ENCODE assay signal across 10 cellular contexts in the genomic region with DNA sequence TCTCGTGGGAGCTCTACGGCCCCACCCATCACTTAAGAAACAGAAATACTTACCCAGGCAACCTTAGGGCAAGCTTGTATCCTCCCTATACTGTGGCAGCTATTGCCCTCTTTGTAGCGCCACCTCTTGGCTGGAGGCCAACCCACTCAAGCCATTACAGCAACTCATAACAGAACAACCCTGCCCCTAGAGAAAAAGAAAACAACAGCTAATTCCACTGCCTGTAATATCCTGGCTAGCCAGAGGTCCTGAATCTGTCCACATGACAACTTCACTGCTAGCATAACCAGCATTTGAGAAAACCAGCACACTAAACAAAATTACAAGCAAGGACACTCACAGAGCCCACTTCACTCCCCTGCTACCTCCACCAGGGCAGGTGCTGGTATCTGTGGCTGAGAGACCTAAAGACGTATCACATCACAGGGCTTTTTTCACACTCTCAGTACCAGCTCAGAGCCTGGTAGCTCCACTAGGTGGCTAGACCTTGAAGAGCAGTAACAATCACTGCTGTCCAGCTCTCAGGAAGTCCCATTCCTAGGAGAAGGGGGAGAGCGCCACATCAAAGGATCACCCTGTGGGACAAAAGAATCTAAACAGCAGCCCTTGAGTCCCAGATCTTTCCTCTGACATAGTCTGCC. TPM values are rescaled to one million over a fixed set of nuclear protein-coding genes. Genes with fewer than 3 reads are reported as not detected.
DNase-seq lines count a peak whose midpoint lies in the region; ATAC-seq, FAIRE-seq and TF ChIP-seq lines count a peak whose summit lies in the region.
"Had no signal": no experiment of that assay in that cellular context is flagged by ENCODE, and none has a peak within 500 bp of the region (broad histone marks: within the 10 kb centered on the region; RNA-seq: fewer than 3 reads in every experiment).

No MANE protein-coding gene starts in this region.

- H3K4me3 ChIP-seq in Peyer's patch (no peak overlapping the region), left ventricle myocardium inferior (no peak overlapping the region), aorta (ENCODE audit: low read length in 2 of 2) (no peak overlapping the region)

- no peaks in the 10 kb centered on the region for H3K9me3 ChIP-seq in Peyer's patch
- H3K9me3 ChIP-seq in left ventricle myocardium inferior (replicated peaks): peaks cover 35% of the 10 kb centered on the region
- no peaks in the 10 kb centered on the region for H3K9me3 ChIP-seq in aorta (ENCODE audit: control insufficient read depth, low read length)

- peak; percentile 25 for DNase-seq in ACHN
- peak in 2 of 3 donors; percentile 73 to 76 for DNase-seq in Peyer's patch
- DNase-seq in left ventricle myocardium inferior: no peak
- no peak for DNase-seq in hepatic stellate cell (ENCODE audit: low spot score)
- DNase-seq in aorta: no peak
- no peak for DNase-seq in mesothelial cell of epicardium (ENCODE audit: low spot score in 2 of 2, unreplicated experiment in 2 of 2)
- DNase-seq in GM12892 (ENCODE audit: insufficient read length): no peak
- DNase-seq: NCI-H2171 treated with DMSO at 0.1 percent for 48 hours had no signal

- peak overlapping the region in 1 of 4 donors; percentile 57 for H3K27ac ChIP-seq in Peyer's patch
- H3K27ac ChIP-seq in left ventricle myocardium inferior (replicated peaks): peak overlapping the region; percentile 22
- no peak overlapping the region for H3K27ac ChIP-seq in aorta (ENCODE audit: low read depth in 1 of 2, low read length in 2 of 2)

- no peak overlapping the region for H3K4me3 Mint-ChIP-seq in mesothelial cell of epicardium

- H3K27me3 ChIP-seq in Peyer's patch (no peaks in the 10 kb centered on the region), left ventricle myocardium inferior (ENCODE audit: low read depth) (peaks cover 8% of the 10 kb centered on the region), aorta (ENCODE audit: control insufficient read depth in 1 of 2, insufficient read depth in 2 of 2, low read length in 1 of 2) (no peaks in the 10 kb centered on the region)

- H3K36me3 ChIP-seq in Peyer's patch (peaks cover 0 to 27% (median 0%) of the 10 kb centered on the region in 3 donors), left ventricle myocardium inferior (peaks cover 30% of the 10 kb centered on the region), aorta (ENCODE audit: control insufficient read depth in 1 of 2, insufficient read depth in 2 of 2, low read length in 1 of 2) (no peaks in the 10 kb centered on the region)

- peak; percentile 67 for ATAC-seq in GM18502 (IDR thresholded peaks at IDR 0.05; ENCODE audit: poor library complexity, unreplicated experiment)
- no peak for ATAC-seq in aorta (ENCODE audit: low FRiP score)

- H3K27ac Mint-ChIP-seq in mesothelial cell of epicardium: no peak overlapping the region

- TF ChIP-seq CTCF in Peyer's patch (IDR thresholded peaks at IDR 0.05) (peak in 3 of 6 experiments; percentile 41), left ventricle myocardium inferior (IDR thresholded peaks at IDR 0.05; ENCODE audit: borderline replicate concordance) (peak; percentile 43), mesothelial cell of epicardium (IDR thresholded peaks at IDR 0.05; ENCODE audit: unreplicated experiment) (no peak)

- peaks cover 22% of the 10 kb centered on the region for H3K27me3 Mint-ChIP-seq in mesothelial cell of epicardium (ENCODE audit: low read depth)

- in situ Hi-C loops in ACHN (cut with HindIII; ENCODE audit: low pct_ligation_motif_present, low pct_unique_long_range_greater_than_20kb, low sequenced_read_pairs): no loop called here

- TF ChIP-seq POLR2A in Peyer's patch (IDR thresholded peaks at IDR 0.05) (no peak), GM12892 (IDR thresholded peaks at IDR 0.05; ENCODE audit: low read depth, low read length) (no peak)

- H3K4me1 Mint-ChIP-seq in mesothelial cell of epicardium: peaks cover 16% of the 10 kb centered on the region

- peaks cover 40% of the 10 kb centered on the region for H3K9me3 Mint-ChIP-seq in mesothelial cell of epicardium

- intact Hi-C loops in left ventricle myocardium inferior (cut with micrococcal nuclease): no loop called here
- intact Hi-C loops in aorta (cut with DNase I): no loop called here

- no peaks in the 10 kb centered on the region for H3K36me3 Mint-ChIP-seq in mesothelial cell of epicardium

- H3K4me1 ChIP-seq in Peyer's patch (peaks cover 0 to 8% (median 0%) of the 10 kb centered on the region in 4 donors), left ventricle myocardium inferior (peaks cover 10% of the 10 kb centered on the region), aorta (ENCODE audit: control insufficient read depth in 1 of 2, insufficient read depth in 2 of 2, low read length in 2 of 2) (no peaks in the 10 kb centered on the region)

- FAIRE-seq in GM12892 (lab: Jason Lieb, UNC): no peak
- FAIRE-seq: astrocyte had no signal

- 79 to 81% methylated on average over 5 of the region's 5 CpGs for WGBS in aorta, 2 donors

RNA-seq across cellular contexts. Expression of a gene that starts 14.5 kb away (rescaled TPM):
- 100 to 1,000 TPM in 1 of 4 donors, 10 to 100 TPM in 3; 52.4 to 109 (median 78.9) TPM for total RNA-seq in Peyer's patch
- total RNA-seq in left ventricle myocardium inferior: 8.8 TPM
- 10 to 100 TPM; 41.0 to 58.1 TPM for total RNA-seq in aorta
- polyA plus RNA-seq in aorta: 10 to 100 TPM; 16.9 to 24.9 TPM
- total RNA-seq in mesothelial cell of epicardium: 32.2 to 42.4 TPM (median 32.9 TPM) in 3 replicates
- 130 TPM for polyA plus RNA-seq in GM12892 (2012; ENCODE audit: missing spikeins)

RNA-seq across cellular contexts. Expression of a gene that starts 49.7 kb away (rescaled TPM):
- total RNA-seq in Peyer's patch (10 to 100 TPM; 13.7 to 39.6 (median 16.3) TPM), left ventricle myocardium inferior (5.4 TPM), aorta (10 to 100 TPM; 21.5 to 21.8 TPM), mesothelial cell of epicardium (3.2 to 4.1 TPM (median 3.9 TPM) in 3 replicates)
- 1 to 10 TPM in 1 of 2 donors, under 1 TPM in 1; 0.69 to 3.5 TPM for polyA plus RNA-seq in aorta
- polyA plus RNA-seq in GM12892 (2012; ENCODE audit: missing spikeins): 50.1 TPM

Comparison
In these comparisons a context has a peak if more than half of its experiments do, and no peak if none do; other contexts are left out.
1. DNase-seq: peak in ACHN (single experiment) and Peyer's patch (2 of 3); none in left ventricle myocardium inferior (single experiment), hepatic stellate cell (single experiment), aorta (0 of 2), mesothelial cell of epicardium (0 of 2) and GM12892 (single experiment).